1 cellular context compared by ENCODE assay signal in the genomic region with DNA sequence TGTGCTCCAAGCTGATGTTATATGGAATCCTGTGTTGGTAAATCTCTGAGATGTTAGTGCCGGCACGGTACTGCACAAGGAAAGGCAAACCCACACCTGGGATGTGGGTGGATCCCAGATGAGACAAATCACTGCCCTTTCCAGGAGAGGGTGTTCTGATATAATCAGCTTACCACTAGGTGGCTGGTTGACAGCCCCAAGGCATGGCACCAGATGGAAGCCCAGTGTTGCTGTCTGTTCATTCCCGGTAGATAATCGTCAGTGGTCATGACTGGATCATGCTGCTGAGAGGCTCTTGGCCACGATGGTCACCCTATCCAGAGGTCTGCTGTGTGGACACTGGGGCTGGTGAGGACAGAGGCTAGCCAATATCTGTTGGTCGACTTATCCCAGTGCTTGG.
TF ChIP-seq lines count a peak whose summit lies in the region.

No MANE protein-coding gene starts in this region.

TF ChIP-seq in GM23338, 12 proteins besides CTCF, POLR2A, EP300 and RAD21 (continued from another document):
- TF ChIP-seq, protein P1, sequence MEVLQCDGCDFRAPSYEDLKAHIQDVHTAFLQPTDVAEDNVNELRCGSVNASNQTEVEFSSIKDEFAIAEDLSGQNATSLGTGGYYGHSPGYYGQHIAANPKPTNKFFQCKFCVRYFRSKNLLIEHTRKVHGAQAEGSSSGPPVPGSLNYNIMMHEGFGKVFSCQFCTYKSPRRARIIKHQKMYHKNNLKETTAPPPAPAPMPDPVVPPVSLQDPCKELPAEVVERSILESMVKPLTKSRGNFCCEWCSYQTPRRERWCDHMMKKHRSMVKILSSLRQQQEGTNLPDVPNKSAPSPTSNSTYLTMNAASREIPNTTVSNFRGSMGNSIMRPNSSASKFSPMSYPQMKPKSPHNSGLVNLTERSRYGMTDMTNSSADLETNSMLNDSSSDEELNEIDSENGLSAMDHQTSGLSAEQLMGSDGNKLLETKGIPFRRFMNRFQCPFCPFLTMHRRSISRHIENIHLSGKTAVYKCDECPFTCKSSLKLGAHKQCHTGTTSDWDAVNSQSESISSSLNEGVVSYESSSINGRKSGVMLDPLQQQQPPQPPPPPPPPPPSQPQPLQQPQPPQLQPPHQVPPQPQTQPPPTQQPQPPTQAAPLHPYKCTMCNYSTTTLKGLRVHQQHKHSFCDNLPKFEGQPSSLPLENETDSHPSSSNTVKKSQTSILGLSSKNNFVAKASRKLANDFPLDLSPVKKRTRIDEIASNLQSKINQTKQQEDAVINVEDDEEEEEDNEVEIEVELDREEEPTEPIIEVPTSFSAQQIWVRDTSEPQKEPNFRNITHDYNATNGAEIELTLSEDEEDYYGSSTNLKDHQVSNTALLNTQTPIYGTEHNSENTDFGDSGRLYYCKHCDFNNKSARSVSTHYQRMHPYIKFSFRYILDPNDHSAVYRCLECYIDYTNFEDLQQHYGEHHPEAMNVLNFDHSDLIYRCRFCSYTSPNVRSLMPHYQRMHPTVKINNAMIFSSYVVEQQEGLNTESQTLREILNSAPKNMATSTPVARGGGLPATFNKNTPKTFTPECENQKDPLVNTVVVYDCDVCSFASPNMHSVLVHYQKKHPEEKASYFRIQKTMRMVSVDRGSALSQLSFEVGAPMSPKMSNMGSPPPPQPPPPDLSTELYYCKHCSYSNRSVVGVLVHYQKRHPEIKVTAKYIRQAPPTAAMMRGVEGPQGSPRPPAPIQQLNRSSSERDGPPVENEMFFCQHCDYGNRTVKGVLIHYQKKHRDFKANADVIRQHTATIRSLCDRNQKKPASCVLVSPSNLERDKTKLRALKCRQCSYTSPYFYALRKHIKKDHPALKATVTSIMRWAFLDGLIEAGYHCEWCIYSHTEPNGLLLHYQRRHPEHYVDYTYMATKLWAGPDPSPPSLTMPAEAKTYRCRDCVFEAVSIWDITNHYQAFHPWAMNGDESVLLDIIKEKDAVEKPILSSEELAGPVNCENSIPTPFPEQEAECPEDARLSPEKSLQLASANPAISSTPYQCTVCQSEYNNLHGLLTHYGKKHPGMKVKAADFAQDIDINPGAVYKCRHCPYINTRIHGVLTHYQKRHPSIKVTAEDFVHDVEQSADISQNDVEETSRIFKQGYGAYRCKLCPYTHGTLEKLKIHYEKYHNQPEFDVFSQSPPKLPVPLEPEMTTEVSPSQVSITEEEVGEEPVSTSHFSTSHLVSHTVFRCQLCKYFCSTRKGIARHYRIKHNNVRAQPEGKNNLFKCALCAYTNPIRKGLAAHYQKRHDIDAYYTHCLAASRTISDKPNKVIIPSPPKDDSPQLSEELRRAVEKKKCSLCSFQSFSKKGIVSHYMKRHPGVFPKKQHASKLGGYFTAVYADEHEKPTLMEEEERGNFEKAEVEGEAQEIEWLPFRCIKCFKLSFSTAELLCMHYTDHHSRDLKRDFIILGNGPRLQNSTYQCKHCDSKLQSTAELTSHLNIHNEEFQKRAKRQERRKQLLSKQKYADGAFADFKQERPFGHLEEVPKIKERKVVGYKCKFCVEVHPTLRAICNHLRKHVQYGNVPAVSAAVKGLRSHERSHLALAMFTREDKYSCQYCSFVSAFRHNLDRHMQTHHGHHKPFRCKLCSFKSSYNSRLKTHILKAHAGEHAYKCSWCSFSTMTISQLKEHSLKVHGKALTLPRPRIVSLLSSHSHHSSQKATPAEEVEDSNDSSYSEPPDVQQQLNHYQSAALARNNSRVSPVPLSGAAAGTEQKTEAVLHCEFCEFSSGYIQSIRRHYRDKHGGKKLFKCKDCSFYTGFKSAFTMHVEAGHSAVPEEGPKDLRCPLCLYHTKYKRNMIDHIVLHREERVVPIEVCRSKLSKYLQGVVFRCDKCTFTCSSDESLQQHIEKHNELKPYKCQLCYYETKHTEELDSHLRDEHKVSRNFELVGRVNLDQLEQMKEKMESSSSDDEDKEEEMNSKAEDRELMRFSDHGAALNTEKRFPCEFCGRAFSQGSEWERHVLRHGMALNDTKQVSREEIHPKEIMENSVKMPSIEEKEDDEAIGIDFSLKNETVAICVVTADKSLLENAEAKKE (CRISPR knock-in tag; IDR thresholded peaks at IDR 0.05) = no peak
- no peak for TF ChIP-seq ETS1 (IDR thresholded peaks at IDR 0.05)
- TF ChIP-seq EZH2phosphoT487 (IDR thresholded peaks at IDR 0.05; ENCODE audit: unreplicated experiment) = no peak
- no peak for TF ChIP-seq POLR2AphosphoS5 (IDR thresholded peaks at IDR 0.05; ENCODE audit: low read depth)
- TF ChIP-seq, protein P2, sequence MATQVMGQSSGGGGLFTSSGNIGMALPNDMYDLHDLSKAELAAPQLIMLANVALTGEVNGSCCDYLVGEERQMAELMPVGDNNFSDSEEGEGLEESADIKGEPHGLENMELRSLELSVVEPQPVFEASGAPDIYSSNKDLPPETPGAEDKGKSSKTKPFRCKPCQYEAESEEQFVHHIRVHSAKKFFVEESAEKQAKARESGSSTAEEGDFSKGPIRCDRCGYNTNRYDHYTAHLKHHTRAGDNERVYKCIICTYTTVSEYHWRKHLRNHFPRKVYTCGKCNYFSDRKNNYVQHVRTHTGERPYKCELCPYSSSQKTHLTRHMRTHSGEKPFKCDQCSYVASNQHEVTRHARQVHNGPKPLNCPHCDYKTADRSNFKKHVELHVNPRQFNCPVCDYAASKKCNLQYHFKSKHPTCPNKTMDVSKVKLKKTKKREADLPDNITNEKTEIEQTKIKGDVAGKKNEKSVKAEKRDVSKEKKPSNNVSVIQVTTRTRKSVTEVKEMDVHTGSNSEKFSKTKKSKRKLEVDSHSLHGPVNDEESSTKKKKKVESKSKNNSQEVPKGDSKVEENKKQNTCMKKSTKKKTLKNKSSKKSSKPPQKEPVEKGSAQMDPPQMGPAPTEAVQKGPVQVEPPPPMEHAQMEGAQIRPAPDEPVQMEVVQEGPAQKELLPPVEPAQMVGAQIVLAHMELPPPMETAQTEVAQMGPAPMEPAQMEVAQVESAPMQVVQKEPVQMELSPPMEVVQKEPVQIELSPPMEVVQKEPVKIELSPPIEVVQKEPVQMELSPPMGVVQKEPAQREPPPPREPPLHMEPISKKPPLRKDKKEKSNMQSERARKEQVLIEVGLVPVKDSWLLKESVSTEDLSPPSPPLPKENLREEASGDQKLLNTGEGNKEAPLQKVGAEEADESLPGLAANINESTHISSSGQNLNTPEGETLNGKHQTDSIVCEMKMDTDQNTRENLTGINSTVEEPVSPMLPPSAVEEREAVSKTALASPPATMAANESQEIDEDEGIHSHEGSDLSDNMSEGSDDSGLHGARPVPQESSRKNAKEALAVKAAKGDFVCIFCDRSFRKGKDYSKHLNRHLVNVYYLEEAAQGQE (IDR thresholded peaks at IDR 0.05; ENCODE audit: unreplicated experiment) = no peak
- no peak for TF ChIP-seq ZNF331 (CRISPR knock-in tag; IDR thresholded peaks at IDR 0.05; ENCODE audit: low read depth)
- TF ChIP-seq STAT1 (IDR thresholded peaks at IDR 0.05; ENCODE audit: unreplicated experiment) = no peak
- no peak for TF ChIP-seq ZNF114 (CRISPR knock-in tag; IDR thresholded peaks at IDR 0.05)
- no peak for TF ChIP-seq JUNB (IDR thresholded peaks at IDR 0.05; ENCODE audit: unreplicated experiment)
